ENCODE assay signal across 1 cellular context in genomic region chr5:902129-902916, GRCh38.
TF ChIP-seq lines count a peak whose summit lies in the region.

No MANE protein-coding gene starts in this region.

TF ChIP-seq in K562, 482 proteins besides CTCF, POLR2A, EP300 and RAD21 (continued from another document):
- TF ChIP-seq ZNF592 (IDR thresholded peaks at IDR 0.05) (no peak), KDM4B (IDR thresholded peaks at IDR 0.05; ENCODE audit: borderline replicate concordance in 2 of 2, low read depth in 1 of 2) (no peak), ZBTB7A (IDR thresholded peaks at IDR 0.05; ENCODE audit: borderline replicate concordance, control insufficient read depth, low read depth, low read length) (no peak), KDM1A (IDR thresholded peaks at IDR 0.05) (no peak), ZNF76 (CRISPR knock-in tag; IDR thresholded peaks at IDR 0.05; ENCODE audit: borderline replicate concordance) (no peak), RBM17 (IDR thresholded peaks at IDR 0.05; ENCODE audit: borderline replicate concordance, low read depth, low read length) (no peak), ZNF239 (CRISPR knock-in tag; IDR thresholded peaks at IDR 0.05) (no peak), PHB2 (IDR thresholded peaks at IDR 0.05; ENCODE audit: low read depth) (no peak), WHSC1 (IDR thresholded peaks at IDR 0.05; ENCODE audit: low read length) (no peak), NR2F6 (CRISPR knock-in tag; IDR thresholded peaks at IDR 0.05) (no peak), HIVEP1 (CRISPR knock-in tag; IDR thresholded peaks at IDR 0.05) (no peak), MED1 (CRISPR knock-in tag; IDR thresholded peaks at IDR 0.05; ENCODE audit: borderline replicate concordance) (no peak), CUX1 (CRISPR knock-in tag; IDR thresholded peaks at IDR 0.05) (no peak), SMAD1 (IDR thresholded peaks at IDR 0.05; ENCODE audit: low read depth, low read length, partially characterized antibody) (no peak), ARID4B (CRISPR knock-in tag; IDR thresholded peaks at IDR 0.05) (no peak), PURB (CRISPR knock-in tag; IDR thresholded peaks at IDR 0.05; ENCODE audit: low read depth) (no peak), ZBTB1 (CRISPR knock-in tag; IDR thresholded peaks at IDR 0.05; ENCODE audit: borderline replicate concordance, low read depth) (no peak), CREB3L1 (IDR thresholded peaks at IDR 0.05; ENCODE audit: borderline replicate concordance, low read depth) (no peak)
TF ChIP-seq in K562: peak in this region for 0.
